In genomic region chr5:132444841-132445639, GRCh38 we compare ENCODE assay signal across 1 cellular context.
TF ChIP-seq lines count a peak whose summit lies in the region.

No MANE protein-coding gene starts in this region.

TF ChIP-seq in IMR-90, 13 proteins besides CTCF, POLR2A, EP300 and RAD21 (continued from another document):
- TF ChIP-seq, protein P1, sequence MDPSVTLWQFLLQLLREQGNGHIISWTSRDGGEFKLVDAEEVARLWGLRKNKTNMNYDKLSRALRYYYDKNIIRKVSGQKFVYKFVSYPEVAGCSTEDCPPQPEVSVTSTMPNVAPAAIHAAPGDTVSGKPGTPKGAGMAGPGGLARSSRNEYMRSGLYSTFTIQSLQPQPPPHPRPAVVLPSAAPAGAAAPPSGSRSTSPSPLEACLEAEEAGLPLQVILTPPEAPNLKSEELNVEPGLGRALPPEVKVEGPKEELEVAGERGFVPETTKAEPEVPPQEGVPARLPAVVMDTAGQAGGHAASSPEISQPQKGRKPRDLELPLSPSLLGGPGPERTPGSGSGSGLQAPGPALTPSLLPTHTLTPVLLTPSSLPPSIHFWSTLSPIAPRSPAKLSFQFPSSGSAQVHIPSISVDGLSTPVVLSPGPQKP (IDR thresholded peaks at IDR 0.05; ENCODE audit: borderline replicate concordance, low read depth, low read length) = no peak
- TF ChIP-seq RCOR1 (IDR thresholded peaks at IDR 0.05; ENCODE audit: insufficient replicate concordance, low read length) (no peak), RFX5 (IDR thresholded peaks at IDR 0.05; ENCODE audit: low read depth, low read length) (no peak), MAZ (IDR thresholded peaks at IDR 0.05; ENCODE audit: borderline replicate concordance, low read depth, low read length) (no peak), MXI1 (IDR thresholded peaks at IDR 0.05; ENCODE audit: borderline replicate concordance, low read depth, low read length) (no peak), SMC3 (IDR thresholded peaks at IDR 0.05; ENCODE audit: low read depth, low read length) (no peak), CHD1 (IDR thresholded peaks at IDR 0.05; ENCODE audit: low read depth, low read length) (no peak), MAFK (IDR thresholded peaks at IDR 0.05; ENCODE audit: low read depth, low read length) (no peak), FOS (IDR thresholded peaks at IDR 0.05; ENCODE audit: low read depth, low read length) (no peak), NFE2L2 (IDR thresholded peaks at IDR 0.05; ENCODE audit: low read depth, low read length) (no peak), BHLHE40 (IDR thresholded peaks at IDR 0.05; ENCODE audit: low read depth, low read length) (no peak)
- TF ChIP-seq, protein P2, sequence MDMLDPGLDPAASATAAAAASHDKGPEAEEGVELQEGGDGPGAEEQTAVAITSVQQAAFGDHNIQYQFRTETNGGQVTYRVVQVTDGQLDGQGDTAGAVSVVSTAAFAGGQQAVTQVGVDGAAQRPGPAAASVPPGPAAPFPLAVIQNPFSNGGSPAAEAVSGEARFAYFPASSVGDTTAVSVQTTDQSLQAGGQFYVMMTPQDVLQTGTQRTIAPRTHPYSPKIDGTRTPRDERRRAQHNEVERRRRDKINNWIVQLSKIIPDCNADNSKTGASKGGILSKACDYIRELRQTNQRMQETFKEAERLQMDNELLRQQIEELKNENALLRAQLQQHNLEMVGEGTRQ (IDR thresholded peaks at IDR 0.05; ENCODE audit: low read depth, low read length) = no peak
